In genomic region chr13:35014606-35015005, GRCh38 we compare ENCODE assay signal across 15 cellular contexts.
"Had no signal": no experiment of that assay in that cellular context is flagged by ENCODE, and none has a peak within 500 bp of the region (broad histone marks: within the 10 kb centered on the region; RNA-seq: fewer than 3 reads in every experiment).

No MANE protein-coding gene starts in this region.

- DNase-seq: activated CD4-positive, alpha-beta T cell treated with anti-CD3 and anti-CD28 coated beads, Interleukin-2, amount 10 ng/mL, durations not matched to agents 7 days and 5 days; activated CD4-positive, CD25-positive, alpha-beta regulatory T cell; activated naive CD4-positive, alpha-beta T cell treated with anti-CD3 and anti-CD28 coated beads, Interleukin-2, amount 10 ng/mL, durations not matched to agents 7 days and 5 days; activated T-cell treated with anti-CD3 and anti-CD28 coated beads for 4 hours; central memory CD4-positive, alpha-beta T cell; cortex of kidney; effector memory CD4-positive, alpha-beta T cell; left ventricle myocardium superior; mesenchymal stem cell; ovary; stimulated activated CD4-positive, alpha-beta T cell treated with anti-CD3 and anti-CD28 coated beads, Interleukin-4, amount 100 ng/mL, for 4 hours had no signal

- H3K9me3 Mint-ChIP-seq: activated CD4-positive, alpha-beta T cell treated with anti-CD3 and anti-CD28 coated beads, Interleukin-2, amount 10 ng/mL, durations not matched to agents 7 days and 5 days; activated naive CD4-positive, alpha-beta T cell treated with anti-CD3 and anti-CD28 coated beads, Interleukin-2, amount 10 ng/mL, durations not matched to agents 7 days and 5 days; activated T-helper 2 cell treated with anti-CD3 and anti-CD28 coated beads, Interferon-gamma antibody, Interleukin-2, Interleukin-4, amounts not matched to agents 10 μg/mL and 5 μg/mL and 100 μg/mL, durations not matched to agents 14 hours and 24 hours and 36 hours had no signal

- H3K9me3 ChIP-seq: gastroesophageal sphincter, ovary had no signal

- H3K27me3 Mint-ChIP-seq: activated CD4-positive, alpha-beta T cell treated with anti-CD3 and anti-CD28 coated beads, Interleukin-2, amount 10 ng/mL, durations not matched to agents 7 days and 5 days; activated naive CD4-positive, alpha-beta T cell treated with anti-CD3 and anti-CD28 coated beads, Interleukin-2, amount 10 ng/mL, durations not matched to agents 7 days and 5 days; natural killer cell treated with Interleukin-12 subunit alpha and Interleukin-12 subunit beta and Interleukin-15 and Interleukin-18, amount 100 ng/mL, for 72 hours had no signal

- H3K4me3 Mint-ChIP-seq: activated CD4-positive, alpha-beta T cell treated with anti-CD3 and anti-CD28 coated beads, Interleukin-2, amount 10 ng/mL, durations not matched to agents 7 days and 5 days; activated naive CD4-positive, alpha-beta T cell treated with anti-CD3 and anti-CD28 coated beads, Interleukin-2, amount 10 ng/mL, durations not matched to agents 7 days and 5 days; natural killer cell treated with Interleukin-12 subunit alpha and Interleukin-12 subunit beta and Interleukin-15 and Interleukin-18, amount 100 ng/mL, for 72 hours had no signal

- ATAC-seq: gastroesophageal sphincter, left ventricle myocardium superior had no signal

- H3K4me1 Mint-ChIP-seq: activated CD4-positive, alpha-beta T cell treated with anti-CD3 and anti-CD28 coated beads, Interleukin-2, amount 10 ng/mL, durations not matched to agents 7 days and 5 days; activated naive CD4-positive, alpha-beta T cell treated with anti-CD3 and anti-CD28 coated beads, Interleukin-2, amount 10 ng/mL, durations not matched to agents 7 days and 5 days had no signal

- H3K27ac Mint-ChIP-seq: activated CD4-positive, alpha-beta T cell treated with anti-CD3 and anti-CD28 coated beads, Interleukin-2, amount 10 ng/mL, durations not matched to agents 7 days and 5 days; activated naive CD4-positive, alpha-beta T cell treated with anti-CD3 and anti-CD28 coated beads, Interleukin-2, amount 10 ng/mL, durations not matched to agents 7 days and 5 days; activated T-helper 2 cell treated with anti-CD3 and anti-CD28 coated beads, Interferon-gamma antibody, Interleukin-2, Interleukin-4, amounts not matched to agents 10 μg/mL and 5 μg/mL and 100 μg/mL, durations not matched to agents 14 hours and 24 hours and 36 hours; natural killer cell treated with Interleukin-12 subunit alpha and Interleukin-12 subunit beta and Interleukin-15 and Interleukin-18, amount 100 ng/mL, for 72 hours had no signal

- H3K27me3 ChIP-seq: gastroesophageal sphincter, ovary had no signal

- H3K27ac ChIP-seq: epithelial cell of prostate, gastroesophageal sphincter, ovary had no signal

- H3K4me3 ChIP-seq: gastroesophageal sphincter, ovary had no signal

- H3K36me3 Mint-ChIP-seq: activated naive CD4-positive, alpha-beta T cell treated with anti-CD3 and anti-CD28 coated beads, Interleukin-2, amount 10 ng/mL, durations not matched to agents 7 days and 5 days; natural killer cell treated with Interleukin-12 subunit alpha and Interleukin-12 subunit beta and Interleukin-15 and Interleukin-18, amount 100 ng/mL, for 72 hours had no signal

- H3K36me3 ChIP-seq: gastroesophageal sphincter, ovary had no signal
